In genomic region chr10:99779335-99779734, GRCh38 we compare ENCODE assay signal across 1 cellular context.
TF ChIP-seq lines count a peak whose summit lies in the region.

No MANE protein-coding gene starts in this region.

TF ChIP-seq in SK-N-SH treated with all-trans-retinoic acid at 6 μM for 48 hours, 23 proteins besides CTCF, POLR2A, EP300 and RAD21 (continued from another document):
- TF ChIP-seq CSRNP3 (CRISPR knock-in tag; IDR thresholded peaks at IDR 0.05): no peak
